8 cellular contexts compared by ENCODE assay signal in the genomic region with DNA sequence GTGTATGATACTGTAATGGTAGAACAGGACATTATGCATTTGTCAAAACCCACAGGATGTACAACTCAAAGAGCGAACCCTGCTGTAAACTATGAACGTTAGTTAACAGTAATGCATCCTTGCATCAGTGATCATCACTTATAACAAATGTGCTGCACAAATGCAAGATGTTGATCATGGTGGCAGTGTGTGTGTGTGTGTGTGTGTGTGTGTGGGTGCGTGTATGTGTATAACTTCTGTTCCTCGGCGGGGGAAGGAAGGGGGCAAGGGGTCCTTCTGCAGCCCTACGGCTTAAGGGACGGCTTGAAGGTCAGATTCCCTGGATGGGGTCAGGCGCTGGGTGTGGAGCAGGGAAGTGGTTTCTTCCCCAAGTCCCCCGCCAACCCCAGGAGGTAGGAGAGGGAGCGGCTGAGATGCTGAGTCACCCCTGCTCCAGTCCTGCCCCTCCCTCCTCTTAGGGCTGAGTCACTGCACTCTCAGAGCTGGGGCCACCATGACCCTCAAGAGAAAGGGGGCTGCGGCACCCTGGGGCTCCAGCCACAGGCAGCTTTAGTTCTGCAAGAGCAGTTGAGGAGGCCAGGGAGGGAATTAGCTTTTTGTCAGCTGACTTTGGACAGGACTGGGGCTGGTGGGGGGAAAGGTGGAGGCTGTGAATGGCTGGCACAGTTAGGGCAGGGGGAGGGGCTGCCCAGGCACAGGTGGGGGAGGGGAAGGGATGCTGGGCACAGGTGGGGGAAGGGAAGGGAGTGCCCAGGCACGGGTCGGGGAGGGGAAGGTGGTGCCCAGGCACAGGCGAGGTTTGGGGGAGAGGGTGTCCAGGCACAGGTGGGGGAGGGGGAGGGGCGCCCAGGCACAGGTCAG. TPM values are rescaled to one million over a fixed set of nuclear protein-coding genes. Genes with fewer than 3 reads are reported as not detected.
DNase-seq lines count a peak whose midpoint lies in the region; ATAC-seq and TF ChIP-seq lines count a peak whose summit lies in the region.

No MANE protein-coding gene starts in this region.

- no peaks in the 10 kb centered on the region for H3K36me3 Mint-ChIP-seq in activated CD8-positive, alpha-beta memory T cell treated with anti-CD3 and anti-CD28 coated beads, Interleukin-2, amount 10 ng/mL, durations not matched to agents 7 days and 5 days
- no peaks in the 10 kb centered on the region for H3K36me3 Mint-ChIP-seq in osteocyte (ENCODE audit: unreplicated experiment)

- CTCF ChIA-PET in activated CD8-positive, alpha-beta memory T cell treated with anti-CD3 and anti-CD28 coated beads, Interleukin-2, amount 10 ng/mL, durations not matched to agents 7 days and 5 days (lab: Charles Lee): interaction anchor here (1.1 to 2.6 kb wide), 6 partner anchors 8 to 120 kb away, joined by 4 to 20 read pairs (median 10); a partner anchor contains a TSS

- no peaks in the 10 kb centered on the region for H3K9me3 Mint-ChIP-seq in activated CD8-positive, alpha-beta memory T cell treated with anti-CD3 and anti-CD28 coated beads, Interleukin-2, amount 10 ng/mL, durations not matched to agents 7 days and 5 days (ENCODE audit: low read depth)
- H3K9me3 Mint-ChIP-seq in osteocyte (ENCODE audit: unreplicated experiment): no peaks in the 10 kb centered on the region

- ATAC-seq in activated CD8-positive, alpha-beta memory T cell treated with anti-CD3 and anti-CD28 coated beads, Interleukin-2, amount 10 ng/mL, durations not matched to agents 7 days and 5 days: peak; percentile 98
- ATAC-seq in esophagus mucosa: peak; percentile 90
- no peak for ATAC-seq in GM19395 (IDR thresholded peaks at IDR 0.05; ENCODE audit: unreplicated experiment)
- no peak for ATAC-seq in HG02571 (IDR thresholded peaks at IDR 0.05; ENCODE audit: unreplicated experiment)

- H3K27ac Mint-ChIP-seq in activated CD8-positive, alpha-beta memory T cell treated with anti-CD3 and anti-CD28 coated beads, Interleukin-2, amount 10 ng/mL, durations not matched to agents 7 days and 5 days: peak overlapping the region; percentile 83
- H3K27ac Mint-ChIP-seq in osteocyte (ENCODE audit: unreplicated experiment): peak overlapping the region; percentile 90

- TF ChIP-seq CTCF in osteocyte (IDR thresholded peaks at IDR 0.05): no peak

- peak; percentile 96 for DNase-seq in Daoy (ENCODE audit: low read depth)
- DNase-seq in NCI-H226: peak; percentile 93
- peak; percentile 84 for DNase-seq in activated CD8-positive, alpha-beta memory T cell treated with anti-CD3 and anti-CD28 coated beads, Interleukin-2, amount 10 ng/mL, durations not matched to agents 7 days and 5 days
- DNase-seq in osteocyte (ENCODE audit: extremely low spot score, unreplicated experiment): peak; percentile 93
- DNase-seq in NCI-H2081 treated with DMSO at 0.1 percent for 48 hours (lab: John Stamatoyannopoulos, UW): no peak

- peaks cover 3% of the 10 kb centered on the region for H3K27me3 Mint-ChIP-seq in activated CD8-positive, alpha-beta memory T cell treated with anti-CD3 and anti-CD28 coated beads, Interleukin-2, amount 10 ng/mL, durations not matched to agents 7 days and 5 days
- H3K27me3 Mint-ChIP-seq in osteocyte (ENCODE audit: unreplicated experiment): no peaks in the 10 kb centered on the region

- H3K4me3 Mint-ChIP-seq in activated CD8-positive, alpha-beta memory T cell treated with anti-CD3 and anti-CD28 coated beads, Interleukin-2, amount 10 ng/mL, durations not matched to agents 7 days and 5 days: peak overlapping the region; percentile 45
- H3K4me3 Mint-ChIP-seq in osteocyte (ENCODE audit: unreplicated experiment): no peak overlapping the region

- H3K4me1 Mint-ChIP-seq in activated CD8-positive, alpha-beta memory T cell treated with anti-CD3 and anti-CD28 coated beads, Interleukin-2, amount 10 ng/mL, durations not matched to agents 7 days and 5 days: peaks cover 53% of the 10 kb centered on the region
- peaks cover 51% of the 10 kb centered on the region for H3K4me1 Mint-ChIP-seq in osteocyte (ENCODE audit: unreplicated experiment)

RNA-seq across cellular contexts. Expression of a gene that starts 8.8 kb away (rescaled TPM):
- 128 and 157 TPM in 2 replicates for total RNA-seq in Daoy (2014; rRNA removed; shearing (Covaris generic))
- total RNA-seq in activated CD8-positive, alpha-beta memory T cell treated with anti-CD3 and anti-CD28 coated beads, Interleukin-2, amount 10 ng/mL, durations not matched to agents 7 days and 5 days: 100 to 1,000 TPM; 133 to 165 TPM
- 583 TPM for total RNA-seq in esophagus mucosa
- 2,062 and 2,147 TPM in 2 replicates for total RNA-seq in osteocyte

RNA-seq across cellular contexts. Expression of a gene that starts 22.1 kb away (rescaled TPM):
- total RNA-seq in Daoy (2014; rRNA removed; shearing (Covaris generic)): 0.09 and 0.11 TPM in 2 replicates
- 1 to 10 TPM in 1 of 2 experiments, under 1 TPM in 1; 0.96 to 1.3 TPM for total RNA-seq in activated CD8-positive, alpha-beta memory T cell treated with anti-CD3 and anti-CD28 coated beads, Interleukin-2, amount 10 ng/mL, durations not matched to agents 7 days and 5 days
- 0.96 TPM for total RNA-seq in esophagus mucosa
- 13.5 and 24.0 TPM in 2 replicates for total RNA-seq in osteocyte

Comparison
In these comparisons a context has a peak if more than half of its experiments do, and no peak if none do; other contexts are left out.
1. ATAC-seq: peak in activated CD8-positive, alpha-beta memory T cell treated with anti-CD3 and anti-CD28 coated beads, Interleukin-2, amount 10 ng/mL, durations not matched to agents 7 days and 5 days (single experiment) and esophagus mucosa (single experiment); none in GM19395 (single experiment) and HG02571 (single experiment).